Comparison of ENCODE assay signal across 8 cellular contexts in genomic region chr22:25404556-25404922, GRCh38.
DNase-seq lines count a peak whose midpoint lies in the region; ATAC-seq, FAIRE-seq and TF ChIP-seq lines count a peak whose summit lies in the region.

No MANE protein-coding gene starts in this region.

- H3K36me3 ChIP-seq in OCI-LY7 (ENCODE audit: insufficient read depth, low read length), result no peaks in the 10 kb centered on the region
- no peaks in the 10 kb centered on the region for H3K36me3 ChIP-seq in naive thymus-derived CD4-positive, alpha-beta T cell (ENCODE audit: control insufficient read depth in 2 of 3, insufficient read depth in 3 of 3, low read length in 3 of 3)

- peak overlapping the region; percentile 87 for H3K4me3 ChIP-seq in OCI-LY7 (ENCODE audit: low read depth, low read length, poor library complexity, severe bottlenecking)
- peak overlapping the region; percentile 54 for H3K4me3 ChIP-seq in naive thymus-derived CD4-positive, alpha-beta T cell (ENCODE audit: low read length)

- DNase-seq in NCI-H146 (lab: John Stamatoyannopoulos, UW), result peak; percentile 10
- DNase-seq in NCI-H146 treated with DMSO at 0.1 percent for 48 hours (lab: John Stamatoyannopoulos, UW; ENCODE audit: unreplicated experiment), result no peak
- DNase-seq in OCI-LY7 (ENCODE audit: low spot score), result no peak
- DNase-seq in effector memory CD8-positive, alpha-beta T cell, result no peak
- peak in 1 of 9 donors; percentile 38 for DNase-seq in naive thymus-derived CD4-positive, alpha-beta T cell
- DNase-seq in GM19238 (ENCODE audit: insufficient read length, low spot score), result no peak
- DNase-seq in CD1c-positive myeloid dendritic cell (ENCODE audit: extremely low spot score), result no peak
- no peak for DNase-seq in frontal cortex (ENCODE audit: low spot score in 2 of 2)

- no peaks in the 10 kb centered on the region for H3K9me3 ChIP-seq in OCI-LY7 (ENCODE audit: low read length)
- H3K9me3 ChIP-seq in naive thymus-derived CD4-positive, alpha-beta T cell (ENCODE audit: control insufficient read depth in 2 of 3, low read length in 3 of 3), result no peaks in the 10 kb centered on the region

- peaks cover 40% of the 10 kb centered on the region for H3K4me1 ChIP-seq in OCI-LY7 (ENCODE audit: insufficient read depth, low read length, poor library complexity, severe bottlenecking)
- H3K4me1 ChIP-seq in naive thymus-derived CD4-positive, alpha-beta T cell (ENCODE audit: control insufficient read depth in 2 of 2, insufficient read depth in 2 of 2, low read length in 2 of 2), result peaks cover 6 to 17% of the 10 kb centered on the region in 2 donors

- H3K9me3 Mint-ChIP-seq in effector memory CD8-positive, alpha-beta T cell, result no peaks in the 10 kb centered on the region
- H3K9me3 Mint-ChIP-seq in naive thymus-derived CD4-positive, alpha-beta T cell, result no peaks in the 10 kb centered on the region

- CTCF ChIA-PET in OCI-LY7 (lab: Charles Lee; ENCODE audit: unreplicated experiment), result no interaction called here
- CTCF ChIA-PET in naive thymus-derived CD4-positive, alpha-beta T cell (lab: Charles Lee), result no interaction called here

- H3K27me3 Mint-ChIP-seq in effector memory CD8-positive, alpha-beta T cell, result no peaks in the 10 kb centered on the region
- H3K27me3 Mint-ChIP-seq in naive thymus-derived CD4-positive, alpha-beta T cell, result no peaks in the 10 kb centered on the region

- H2AFZ ChIP-seq in OCI-LY7 (ENCODE audit: low read length), result peak overlapping the region; percentile 56; the same call in 1 of the 2 replicates

- ATAC-seq in effector memory CD8-positive, alpha-beta T cell (replicated peaks), result no peak
- ATAC-seq in naive thymus-derived CD4-positive, alpha-beta T cell, result no peak

- H3K9me2 ChIP-seq in OCI-LY7 (ENCODE audit: insufficient read depth, low read length), result no peaks in the 10 kb centered on the region

- peaks cover 7% of the 10 kb centered on the region; the same call in 1 of the 2 replicates for H4K20me1 ChIP-seq in OCI-LY7 (ENCODE audit: insufficient read depth, low read length)

- H3K4me2 ChIP-seq in OCI-LY7 (ENCODE audit: low read length), result peak overlapping the region; percentile 93

- no peaks in the 10 kb centered on the region for H3K27me3 ChIP-seq in naive thymus-derived CD4-positive, alpha-beta T cell (ENCODE audit: control insufficient read depth in 2 of 2, insufficient read depth in 2 of 2, low read length in 2 of 2)

- H3K36me3 Mint-ChIP-seq in effector memory CD8-positive, alpha-beta T cell (ENCODE audit: insufficient read depth), result no peaks in the 10 kb centered on the region
- H3K36me3 Mint-ChIP-seq in naive thymus-derived CD4-positive, alpha-beta T cell, result no peaks in the 10 kb centered on the region

- peaks cover 50% of the 10 kb centered on the region for H3K79me2 ChIP-seq in OCI-LY7 (ENCODE audit: insufficient read depth, low read depth, low read length)

- H3K4me1 Mint-ChIP-seq in effector memory CD8-positive, alpha-beta T cell (ENCODE audit: low read depth in 2 of 2), result peaks cover 23 to 41% of the 10 kb centered on the region in 2 donors
- peaks cover 28 to 43% (median 41%) of the 10 kb centered on the region in 7 donors for H3K4me1 Mint-ChIP-seq in naive thymus-derived CD4-positive, alpha-beta T cell

- FAIRE-seq in frontal cortex (lab: Jason Lieb, UNC), result no peak

- peak overlapping the region; percentile 47 for H3K27ac ChIP-seq in OCI-LY7 (ENCODE audit: low read depth, low read length, poor library complexity, severe bottlenecking)
- no peak overlapping the region for H3K27ac ChIP-seq in naive thymus-derived CD4-positive, alpha-beta T cell (ENCODE audit: low read depth, low read length)

- no TSS peak for BruUV-seq in OCI-LY7 (replicated peaks; lab: Mats Ljungman, UMichigan)

- intact Hi-C loops in OCI-LY7 (cut with micrococcal nuclease; ENCODE audit: unreplicated experiment), result loop anchor here (2.0 to 5.0 kb wide), 2 partner anchors 42 kb away; no protein-coding TSS in a partner anchor
- intact Hi-C loops in naive thymus-derived CD4-positive, alpha-beta T cell (cut with micrococcal nuclease), result loop anchor here (2.0 to 10.0 kb wide), 4 partner anchors 42 to 1270 kb away; no protein-coding TSS in a partner anchor

- peak overlapping the region; percentile 79 to 86 for H3K4me3 Mint-ChIP-seq in effector memory CD8-positive, alpha-beta T cell
- peak overlapping the region; percentile 88 to 96 (median 92) for H3K4me3 Mint-ChIP-seq in naive thymus-derived CD4-positive, alpha-beta T cell

- H3K27ac Mint-ChIP-seq in effector memory CD8-positive, alpha-beta T cell, result peak overlapping the region; percentile 76 to 84
- H3K27ac Mint-ChIP-seq in naive thymus-derived CD4-positive, alpha-beta T cell, result peak overlapping the region in 5 of 9 donors; percentile 78 to 92 (median 81)

- 0 out of 2 replicates have a peak, but pooled peaks have one; percentile 24 for TF ChIP-seq CTCF in OCI-LY7 (conservative IDR thresholded peaks at IDR 0.05; ENCODE audit: low read length)

- POLR2A ChIA-PET in OCI-LY7 (lab: Charles Lee), result no interaction called here
- POLR2A ChIA-PET in naive thymus-derived CD4-positive, alpha-beta T cell (lab: Charles Lee), result no interaction called here
